In the genomic region with DNA sequence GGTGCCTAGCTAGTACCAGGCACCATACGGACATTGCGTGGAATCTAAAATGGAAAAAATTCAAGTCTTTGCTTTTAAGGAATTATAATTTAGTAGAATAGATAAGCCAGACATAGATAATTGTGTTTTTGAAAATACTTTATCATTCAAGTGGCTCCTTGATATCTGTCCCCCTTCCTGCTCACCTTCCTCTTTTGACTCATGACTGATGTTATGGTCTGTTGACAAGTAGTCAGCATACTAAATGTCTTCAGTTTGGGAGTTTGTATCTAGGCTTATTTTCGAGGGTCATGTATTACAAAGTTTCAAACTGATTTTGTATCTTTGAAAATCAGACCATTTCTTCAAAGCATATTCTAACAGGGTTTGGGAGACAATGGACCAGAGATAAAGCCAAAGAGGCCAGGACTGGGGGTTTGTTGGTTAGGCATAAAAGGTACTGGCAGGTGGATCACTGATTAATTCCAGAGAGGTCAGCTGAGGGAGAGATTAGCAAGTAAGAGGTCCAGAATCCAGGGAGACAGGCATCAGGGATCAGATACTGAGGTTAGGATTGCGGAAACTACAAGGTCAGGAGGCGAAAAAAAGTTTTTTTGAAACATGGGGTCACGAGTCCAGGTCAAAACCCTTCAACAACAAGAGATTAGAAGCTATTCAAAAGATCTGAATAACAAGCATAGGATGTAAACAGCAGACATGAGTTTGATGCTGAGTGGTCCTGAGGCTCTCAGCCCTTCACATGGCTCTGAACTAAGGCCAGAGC, we compare ENCODE assay signal across 1 cellular context.
TF ChIP-seq lines count a peak whose summit lies in the region.

No MANE protein-coding gene starts in this region.

TF ChIP-seq in HepG2, 621 proteins besides CTCF, POLR2A, EP300 and RAD21 (continued from another document and continues in another):
- TF ChIP-seq, protein P1, sequence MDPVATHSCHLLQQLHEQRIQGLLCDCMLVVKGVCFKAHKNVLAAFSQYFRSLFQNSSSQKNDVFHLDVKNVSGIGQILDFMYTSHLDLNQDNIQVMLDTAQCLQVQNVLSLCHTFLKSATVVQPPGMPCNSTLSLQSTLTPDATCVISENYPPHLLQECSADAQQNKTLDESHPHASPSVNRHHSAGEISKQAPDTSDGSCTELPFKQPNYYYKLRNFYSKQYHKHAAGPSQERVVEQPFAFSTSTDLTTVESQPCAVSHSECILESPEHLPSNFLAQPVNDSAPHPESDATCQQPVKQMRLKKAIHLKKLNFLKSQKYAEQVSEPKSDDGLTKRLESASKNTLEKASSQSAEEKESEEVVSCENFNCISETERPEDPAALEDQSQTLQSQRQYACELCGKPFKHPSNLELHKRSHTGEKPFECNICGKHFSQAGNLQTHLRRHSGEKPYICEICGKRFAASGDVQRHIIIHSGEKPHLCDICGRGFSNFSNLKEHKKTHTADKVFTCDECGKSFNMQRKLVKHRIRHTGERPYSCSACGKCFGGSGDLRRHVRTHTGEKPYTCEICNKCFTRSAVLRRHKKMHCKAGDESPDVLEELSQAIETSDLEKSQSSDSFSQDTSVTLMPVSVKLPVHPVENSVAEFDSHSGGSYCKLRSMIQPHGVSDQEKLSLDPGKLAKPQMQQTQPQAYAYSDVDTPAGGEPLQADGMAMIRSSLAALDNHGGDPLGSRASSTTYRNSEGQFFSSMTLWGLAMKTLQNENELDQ (CRISPR knock-in tag; IDR thresholded peaks at IDR 0.05; ENCODE audit: borderline replicate concordance) = no peak
- TF ChIP-seq KDM6A (CRISPR knock-in tag; IDR thresholded peaks at IDR 0.05; ENCODE audit: low read depth) (peak; percentile 91), RXRA (CRISPR knock-in tag; IDR thresholded peaks at IDR 0.05) (peak; percentile 92; the same call in 1 of the 2 replicates), ZNF256 (CRISPR knock-in tag; conservative IDR thresholded peaks at IDR 0.05) (no peak), KMT2A (CRISPR knock-in tag; IDR thresholded peaks at IDR 0.05) (no peak; the same call in 1 of the 2 replicates), TBX2 (CRISPR knock-in tag; IDR thresholded peaks at IDR 0.05; ENCODE audit: borderline replicate concordance) (peak; percentile 93), EEA1 (CRISPR knock-in tag; IDR thresholded peaks at IDR 0.05; ENCODE audit: borderline replicate concordance) (no peak), ZSCAN31 (CRISPR knock-in tag; IDR thresholded peaks at IDR 0.05; ENCODE audit: low read depth) (no peak), MXD4 (CRISPR knock-in tag; IDR thresholded peaks at IDR 0.05) (no peak), FOXA3 (CRISPR knock-in tag; IDR thresholded peaks at IDR 0.05) (peak; percentile 98), HHEX (CRISPR knock-in tag; IDR thresholded peaks at IDR 0.05) (peak; percentile 89), ZNF230 (CRISPR knock-in tag; IDR thresholded peaks at IDR 0.05) (0 out of 2 replicates have a peak, but pooled peaks have one; percentile 35), GATA4 (IDR thresholded peaks at IDR 0.05; ENCODE audit: borderline replicate concordance, low read depth) (peak; percentile 93), BHLHE40 (IDR thresholded peaks at IDR 0.05; ENCODE audit: low read length) (peak; percentile 62), ZSCAN29 (CRISPR knock-in tag; conservative IDR thresholded peaks at IDR 0.05) (peak; percentile 76; the same call in 1 of the 2 replicates), ERF (CRISPR knock-in tag; IDR thresholded peaks at IDR 0.05) (peak; percentile 86), SALL1 (CRISPR knock-in tag; IDR thresholded peaks at IDR 0.05) (peak; percentile 93), ARNTL (CRISPR knock-in tag; IDR thresholded peaks at IDR 0.05) (peak; percentile 82), MAF1 (CRISPR knock-in tag; IDR thresholded peaks at IDR 0.05; ENCODE audit: borderline replicate concordance) (no peak)
- TF ChIP-seq, protein P2, sequence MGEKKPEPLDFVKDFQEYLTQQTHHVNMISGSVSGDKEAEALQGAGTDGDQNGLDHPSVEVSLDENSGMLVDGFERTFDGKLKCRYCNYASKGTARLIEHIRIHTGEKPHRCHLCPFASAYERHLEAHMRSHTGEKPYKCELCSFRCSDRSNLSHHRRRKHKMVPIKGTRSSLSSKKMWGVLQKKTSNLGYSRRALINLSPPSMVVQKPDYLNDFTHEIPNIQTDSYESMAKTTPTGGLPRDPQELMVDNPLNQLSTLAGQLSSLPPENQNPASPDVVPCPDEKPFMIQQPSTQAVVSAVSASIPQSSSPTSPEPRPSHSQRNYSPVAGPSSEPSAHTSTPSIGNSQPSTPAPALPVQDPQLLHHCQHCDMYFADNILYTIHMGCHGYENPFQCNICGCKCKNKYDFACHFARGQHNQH (CRISPR knock-in tag; IDR thresholded peaks at IDR 0.05) = peak; percentile 81; the same call in 1 of the 2 replicates
- TF ChIP-seq, protein P3, sequence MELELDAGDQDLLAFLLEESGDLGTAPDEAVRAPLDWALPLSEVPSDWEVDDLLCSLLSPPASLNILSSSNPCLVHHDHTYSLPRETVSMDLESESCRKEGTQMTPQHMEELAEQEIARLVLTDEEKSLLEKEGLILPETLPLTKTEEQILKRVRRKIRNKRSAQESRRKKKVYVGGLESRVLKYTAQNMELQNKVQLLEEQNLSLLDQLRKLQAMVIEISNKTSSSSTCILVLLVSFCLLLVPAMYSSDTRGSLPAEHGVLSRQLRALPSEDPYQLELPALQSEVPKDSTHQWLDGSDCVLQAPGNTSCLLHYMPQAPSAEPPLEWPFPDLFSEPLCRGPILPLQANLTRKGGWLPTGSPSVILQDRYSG (CRISPR knock-in tag; IDR thresholded peaks at IDR 0.05) = no peak
- TF ChIP-seq, protein P4, sequence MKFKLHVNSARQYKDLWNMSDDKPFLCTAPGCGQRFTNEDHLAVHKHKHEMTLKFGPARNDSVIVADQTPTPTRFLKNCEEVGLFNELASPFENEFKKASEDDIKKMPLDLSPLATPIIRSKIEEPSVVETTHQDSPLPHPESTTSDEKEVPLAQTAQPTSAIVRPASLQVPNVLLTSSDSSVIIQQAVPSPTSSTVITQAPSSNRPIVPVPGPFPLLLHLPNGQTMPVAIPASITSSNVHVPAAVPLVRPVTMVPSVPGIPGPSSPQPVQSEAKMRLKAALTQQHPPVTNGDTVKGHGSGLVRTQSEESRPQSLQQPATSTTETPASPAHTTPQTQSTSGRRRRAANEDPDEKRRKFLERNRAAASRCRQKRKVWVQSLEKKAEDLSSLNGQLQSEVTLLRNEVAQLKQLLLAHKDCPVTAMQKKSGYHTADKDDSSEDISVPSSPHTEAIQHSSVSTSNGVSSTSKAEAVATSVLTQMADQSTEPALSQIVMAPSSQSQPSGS (CRISPR knock-in tag; IDR thresholded peaks at IDR 0.05) = peak; percentile 93
- TF ChIP-seq, protein P5, sequence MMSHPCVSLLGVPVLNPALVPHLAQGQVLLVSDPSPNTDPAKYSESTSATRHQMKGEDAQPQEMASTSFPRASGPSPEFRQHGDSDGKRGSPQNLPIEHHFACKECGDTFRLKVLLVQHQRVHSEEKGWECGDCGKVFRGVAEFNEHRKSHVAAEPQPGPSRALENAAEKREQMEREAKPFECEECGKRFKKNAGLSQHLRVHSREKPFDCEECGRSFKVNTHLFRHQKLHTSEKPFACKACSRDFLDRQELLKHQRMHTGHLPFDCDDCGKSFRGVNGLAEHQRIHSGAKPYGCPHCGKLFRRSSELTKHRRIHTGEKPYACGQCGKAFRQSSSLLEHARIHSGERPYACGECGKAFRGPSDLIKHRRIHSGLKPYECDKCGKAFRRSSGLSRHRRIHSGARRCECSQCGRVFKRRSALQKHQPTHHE (CRISPR knock-in tag; IDR thresholded peaks at IDR 0.05; ENCODE audit: borderline replicate concordance) = no peak
- TF ChIP-seq, protein P6, sequence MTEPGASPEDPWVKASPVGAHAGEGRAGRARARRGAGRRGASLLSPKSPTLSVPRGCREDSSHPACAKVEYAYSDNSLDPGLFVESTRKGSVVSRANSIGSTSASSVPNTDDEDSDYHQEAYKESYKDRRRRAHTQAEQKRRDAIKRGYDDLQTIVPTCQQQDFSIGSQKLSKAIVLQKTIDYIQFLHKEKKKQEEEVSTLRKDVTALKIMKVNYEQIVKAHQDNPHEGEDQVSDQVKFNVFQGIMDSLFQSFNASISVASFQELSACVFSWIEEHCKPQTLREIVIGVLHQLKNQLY (CRISPR knock-in tag; IDR thresholded peaks at IDR 0.05) = 0 out of 2 replicates have a peak, but pooled peaks have one; percentile 56
- TF ChIP-seq, protein P7, sequence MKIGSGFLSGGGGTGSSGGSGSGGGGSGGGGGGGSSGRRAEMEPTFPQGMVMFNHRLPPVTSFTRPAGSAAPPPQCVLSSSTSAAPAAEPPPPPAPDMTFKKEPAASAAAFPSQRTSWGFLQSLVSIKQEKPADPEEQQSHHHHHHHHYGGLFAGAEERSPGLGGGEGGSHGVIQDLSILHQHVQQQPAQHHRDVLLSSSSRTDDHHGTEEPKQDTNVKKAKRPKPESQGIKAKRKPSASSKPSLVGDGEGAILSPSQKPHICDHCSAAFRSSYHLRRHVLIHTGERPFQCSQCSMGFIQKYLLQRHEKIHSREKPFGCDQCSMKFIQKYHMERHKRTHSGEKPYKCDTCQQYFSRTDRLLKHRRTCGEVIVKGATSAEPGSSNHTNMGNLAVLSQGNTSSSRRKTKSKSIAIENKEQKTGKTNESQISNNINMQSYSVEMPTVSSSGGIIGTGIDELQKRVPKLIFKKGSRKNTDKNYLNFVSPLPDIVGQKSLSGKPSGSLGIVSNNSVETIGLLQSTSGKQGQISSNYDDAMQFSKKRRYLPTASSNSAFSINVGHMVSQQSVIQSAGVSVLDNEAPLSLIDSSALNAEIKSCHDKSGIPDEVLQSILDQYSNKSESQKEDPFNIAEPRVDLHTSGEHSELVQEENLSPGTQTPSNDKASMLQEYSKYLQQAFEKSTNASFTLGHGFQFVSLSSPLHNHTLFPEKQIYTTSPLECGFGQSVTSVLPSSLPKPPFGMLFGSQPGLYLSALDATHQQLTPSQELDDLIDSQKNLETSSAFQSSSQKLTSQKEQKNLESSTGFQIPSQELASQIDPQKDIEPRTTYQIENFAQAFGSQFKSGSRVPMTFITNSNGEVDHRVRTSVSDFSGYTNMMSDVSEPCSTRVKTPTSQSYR (CRISPR knock-in tag; IDR thresholded peaks at IDR 0.05; ENCODE audit: borderline replicate concordance) = peak; percentile 57; the same call in 1 of the 2 replicates
- TF ChIP-seq, protein P8, sequence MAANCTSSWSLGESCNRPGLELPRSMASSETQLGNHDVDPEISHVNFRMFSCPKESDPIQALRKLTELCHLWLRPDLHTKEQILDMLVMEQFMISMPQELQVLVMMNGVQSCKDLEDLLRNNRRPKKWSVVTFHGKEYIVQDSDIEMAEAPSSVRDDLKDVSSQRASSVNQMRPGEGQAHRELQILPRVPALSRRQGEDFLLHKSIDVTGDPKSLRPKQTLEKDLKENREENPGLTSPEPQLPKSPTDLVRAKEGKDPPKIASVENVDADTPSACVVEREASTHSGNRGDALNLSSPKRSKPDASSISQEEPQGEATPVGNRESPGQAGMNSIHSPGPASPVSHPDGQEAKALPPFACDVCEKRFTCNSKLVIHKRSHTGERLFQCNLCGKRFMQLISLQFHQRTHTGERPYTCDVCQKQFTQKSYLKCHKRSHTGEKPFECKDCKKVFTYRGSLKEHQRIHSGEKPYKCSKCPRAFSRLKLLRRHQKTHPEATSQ (CRISPR knock-in tag; IDR thresholded peaks at IDR 0.05; ENCODE audit: borderline replicate concordance) = peak; percentile 40; the same call in 1 of the 2 replicates
- TF ChIP-seq, protein P9, sequence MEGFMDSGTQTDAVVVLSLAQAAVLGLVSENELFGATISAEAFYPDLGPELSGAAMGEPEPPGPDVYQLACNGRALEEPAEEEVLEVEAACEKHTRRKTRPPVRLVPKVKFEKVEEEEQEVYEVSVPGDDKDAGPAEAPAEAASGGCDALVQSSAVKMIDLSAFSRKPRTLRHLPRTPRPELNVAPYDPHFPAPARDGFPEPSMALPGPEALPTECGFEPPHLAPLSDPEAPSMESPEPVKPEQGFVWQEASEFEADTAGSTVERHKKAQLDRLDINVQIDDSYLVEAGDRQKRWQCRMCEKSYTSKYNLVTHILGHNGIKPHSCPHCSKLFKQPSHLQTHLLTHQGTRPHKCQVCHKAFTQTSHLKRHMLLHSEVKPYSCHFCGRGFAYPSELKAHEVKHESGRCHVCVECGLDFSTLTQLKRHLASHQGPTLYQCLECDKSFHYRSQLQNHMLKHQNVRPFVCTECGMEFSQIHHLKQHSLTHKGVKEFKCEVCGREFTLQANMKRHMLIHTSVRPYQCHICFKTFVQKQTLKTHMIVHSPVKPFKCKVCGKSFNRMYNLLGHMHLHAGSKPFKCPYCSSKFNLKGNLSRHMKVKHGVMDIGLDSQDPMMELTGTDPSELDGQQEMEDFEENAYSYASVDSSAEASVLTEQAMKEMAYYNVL (CRISPR knock-in tag; IDR thresholded peaks at IDR 0.05; ENCODE audit: borderline replicate concordance) = peak; percentile 86; the same call in 1 of the 2 replicates
- TF ChIP-seq, protein P10, sequence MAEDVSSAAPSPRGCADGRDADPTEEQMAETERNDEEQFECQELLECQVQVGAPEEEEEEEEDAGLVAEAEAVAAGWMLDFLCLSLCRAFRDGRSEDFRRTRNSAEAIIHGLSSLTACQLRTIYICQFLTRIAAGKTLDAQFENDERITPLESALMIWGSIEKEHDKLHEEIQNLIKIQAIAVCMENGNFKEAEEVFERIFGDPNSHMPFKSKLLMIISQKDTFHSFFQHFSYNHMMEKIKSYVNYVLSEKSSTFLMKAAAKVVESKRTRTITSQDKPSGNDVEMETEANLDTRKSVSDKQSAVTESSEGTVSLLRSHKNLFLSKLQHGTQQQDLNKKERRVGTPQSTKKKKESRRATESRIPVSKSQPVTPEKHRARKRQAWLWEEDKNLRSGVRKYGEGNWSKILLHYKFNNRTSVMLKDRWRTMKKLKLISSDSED (CRISPR knock-in tag; IDR thresholded peaks at IDR 0.05) = no peak
- TF ChIP-seq, protein P11, sequence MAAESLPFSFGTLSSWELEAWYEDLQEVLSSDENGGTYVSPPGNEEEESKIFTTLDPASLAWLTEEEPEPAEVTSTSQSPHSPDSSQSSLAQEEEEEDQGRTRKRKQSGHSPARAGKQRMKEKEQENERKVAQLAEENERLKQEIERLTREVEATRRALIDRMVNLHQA (CRISPR knock-in tag; IDR thresholded peaks at IDR 0.05) = no peak
- TF ChIP-seq, protein P12, sequence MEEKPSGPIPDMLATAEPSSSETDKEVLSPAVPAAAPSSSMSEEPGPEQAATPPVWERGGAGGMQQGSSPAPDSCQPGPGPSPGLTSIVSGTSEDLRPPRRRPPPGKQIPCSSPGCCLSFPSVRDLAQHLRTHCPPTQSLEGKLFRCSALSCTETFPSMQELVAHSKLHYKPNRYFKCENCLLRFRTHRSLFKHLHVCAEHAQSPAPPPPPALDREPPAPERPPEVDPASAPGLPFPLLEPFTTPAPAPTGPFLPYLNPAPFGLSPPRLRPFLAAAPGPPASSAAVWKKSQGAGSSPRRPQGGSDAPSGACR (CRISPR knock-in tag; IDR thresholded peaks at IDR 0.05) = peak; percentile 25; the same call in 1 of the 2 replicates
